17 cellular contexts compared by ENCODE assay signal in the genomic region with DNA sequence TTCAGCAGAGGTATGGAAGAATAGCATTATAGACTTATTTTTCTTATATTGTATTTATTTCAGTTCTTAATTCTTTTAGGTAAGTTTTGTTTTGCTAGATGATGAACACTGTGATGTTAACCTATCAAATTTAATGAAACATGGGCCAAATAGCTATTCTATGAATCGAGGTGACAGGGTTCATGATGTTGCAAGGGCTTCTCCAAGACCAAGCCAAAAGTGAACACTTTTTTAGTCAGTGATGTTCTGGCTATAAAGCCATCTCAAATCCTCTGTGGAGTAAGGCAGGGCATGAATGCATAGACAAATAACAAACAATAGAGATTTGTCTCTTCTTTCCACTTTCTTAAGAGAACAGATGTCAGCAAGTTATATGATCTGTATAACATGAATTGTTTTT. TPM values are rescaled to one million over a fixed set of nuclear protein-coding genes. Genes with fewer than 3 reads are reported as not detected.
DNase-seq lines count a peak whose midpoint lies in the region; ATAC-seq, FAIRE-seq and TF ChIP-seq lines count a peak whose summit lies in the region.
"Had no signal": no experiment of that assay in that cellular context is flagged by ENCODE, and none has a peak within 500 bp of the region (broad histone marks: within the 10 kb centered on the region; RNA-seq: fewer than 3 reads in every experiment).

No MANE protein-coding gene starts in this region.

- H3K36me3 ChIP-seq in cardiac muscle cell (peaks cover 10% of the 10 kb centered on the region), astrocyte (ENCODE audit: insufficient read depth, low read length) (no peaks in the 10 kb centered on the region)

- no peaks in the 10 kb centered on the region for H3K9me3 ChIP-seq in cardiac muscle cell (ENCODE audit: low read depth)
- H3K9me3 ChIP-seq in right cardiac atrium (ENCODE audit: control insufficient read depth, low read length): no peaks in the 10 kb centered on the region
- no peaks in the 10 kb centered on the region for H3K9me3 ChIP-seq in astrocyte (ENCODE audit: insufficient read depth, low read depth, low read length)

- no peak for ATAC-seq in right cardiac atrium
- ATAC-seq in GM21786 (IDR thresholded peaks at IDR 0.05; ENCODE audit: unreplicated experiment): no peak
- no peak for ATAC-seq in HG02938 (IDR thresholded peaks at IDR 0.05; ENCODE audit: unreplicated experiment)

- H3K27ac ChIP-seq in cardiac muscle cell (peak overlapping the region; percentile 20), right cardiac atrium (ENCODE audit: low read length) (no peak overlapping the region), astrocyte (ENCODE audit: low read depth, low read length) (no peak overlapping the region)
- H3K27ac ChIP-seq: C4-2B had no signal

- no peak overlapping the region for H3K4me3 ChIP-seq in cardiac muscle cell
- H3K4me3 ChIP-seq in right cardiac atrium (ENCODE audit: low read length): no peak overlapping the region
- no peak overlapping the region for H3K4me3 ChIP-seq in astrocyte (ENCODE audit: insufficient read depth, low read depth, low read length)
- no peak overlapping the region for H3K4me3 ChIP-seq in fibroblast of pulmonary artery (replicated peaks; ENCODE audit: low read depth, low read length)

- no peaks in the 10 kb centered on the region for H3K4me1 Mint-ChIP-seq in astrocyte (ENCODE audit: low read depth, unreplicated experiment)

- no peak overlapping the region for H3K27ac Mint-ChIP-seq in astrocyte (ENCODE audit: unreplicated experiment)

- no peaks in the 10 kb centered on the region for H3K9me3 Mint-ChIP-seq in astrocyte (ENCODE audit: unreplicated experiment)

- no peaks in the 10 kb centered on the region for H3K4me1 ChIP-seq in cardiac muscle cell (ENCODE audit: low read depth)
- H3K4me1 ChIP-seq in right cardiac atrium (ENCODE audit: control insufficient read depth, insufficient read depth, low read length): no peaks in the 10 kb centered on the region
- H3K4me1 ChIP-seq in astrocyte (ENCODE audit: insufficient read depth, low read length): no peaks in the 10 kb centered on the region

- no peak for TF ChIP-seq CTCF in cardiac muscle cell (IDR thresholded peaks at IDR 0.05; ENCODE audit: low read depth, low read length)
- TF ChIP-seq CTCF in astrocyte (IDR thresholded peaks at IDR 0.05; ENCODE audit: insufficient read depth, low read depth, low read length): no peak
- TF ChIP-seq CTCF in fibroblast of pulmonary artery (IDR thresholded peaks at IDR 0.05; ENCODE audit: low read length, missing control alignments): no peak

- 87% methylated on average over 1 of the region's 1 CpG for WGBS in right cardiac atrium

- no peak overlapping the region for H3K9ac ChIP-seq in astrocyte (ENCODE audit: low read length)

- no peak overlapping the region for H2AFZ ChIP-seq in astrocyte (ENCODE audit: low read depth, low read length)

- DNase-seq in cardiac muscle cell (ENCODE audit: low read depth in 1 of 2, low spot score in 1 of 2): no peak
- no peak for DNase-seq in right cardiac atrium
- DNase-seq in astrocyte (ENCODE audit: low read depth): peak; percentile 0
- DNase-seq in fibroblast of pulmonary artery (ENCODE audit: low read depth): peak; percentile 4
- DNase-seq in stimulated activated CD4-positive, alpha-beta T cell treated with anti-CD3 and anti-CD28 coated beads, Interleukin-4, amount 100 ng/mL, for 1 hour: no peak
- DNase-seq in A172 (ENCODE audit: low spot score): no peak
- DNase-seq: COR-L47, DMS53, GOT3, NCI-H1417 treated with DMSO at 0.1 percent for 48 hours, NCI-H1930, NCI-H446 treated with DMSO at 0.1 percent for 48 hours, RPMI8226 had no signal

- peaks cover 1% of the 10 kb centered on the region for H3K36me3 Mint-ChIP-seq in astrocyte (ENCODE audit: low read depth, unreplicated experiment)

- H3K27me3 ChIP-seq in cardiac muscle cell (no peaks in the 10 kb centered on the region), right cardiac atrium (ENCODE audit: control insufficient read depth, insufficient read depth) (no peaks in the 10 kb centered on the region), astrocyte (ENCODE audit: insufficient read depth, low read length) (no peaks in the 10 kb centered on the region)

- H3K79me2 ChIP-seq in astrocyte (ENCODE audit: insufficient read depth, low read length): no peaks in the 10 kb centered on the region

- H4K20me1 ChIP-seq in astrocyte (ENCODE audit: insufficient read depth, low read length): no peaks in the 10 kb centered on the region

- no peaks in the 10 kb centered on the region for H3K27me3 Mint-ChIP-seq in astrocyte (ENCODE audit: low read depth, unreplicated experiment)

- FAIRE-seq in astrocyte (lab: Jason Lieb, UNC): no peak
- FAIRE-seq: A204.1 had no signal

- no peak overlapping the region for H3K4me2 ChIP-seq in astrocyte (ENCODE audit: low read length)

- intact Hi-C loops in right cardiac atrium (cut with DNase I): no loop called here

- H3K4me3 Mint-ChIP-seq in astrocyte (ENCODE audit: unreplicated experiment): no peak overlapping the region

RNA-seq across cellular contexts. Expression of gene C1orf146, which starts 26.7 kb away (rescaled TPM):
- not detected in 2 replicates for total RNA-seq in cardiac muscle cell
- polyA plus RNA-seq in cardiac muscle cell: not detected in 2 replicates
- not detected for total RNA-seq in right cardiac atrium
- polyA plus RNA-seq in right cardiac atrium: not detected
- not detected in 2 replicates for total RNA-seq in astrocyte
- not detected in 2 replicates for total RNA-seq in A172 (2014; rRNA removed; shearing (Covaris generic))

RNA-seq across cellular contexts. Expression of gene GLMN, which starts 54.4 kb away (rescaled TPM):
- total RNA-seq in cardiac muscle cell (9.7 and 12.4 TPM in 2 replicates), right cardiac atrium (1 to 10 TPM; 6.3 to 6.9 (median 6.6) TPM), astrocyte (13.3 and 13.5 TPM in 2 replicates)
- polyA plus RNA-seq in cardiac muscle cell (26.1 and 26.2 TPM in 2 replicates), right cardiac atrium (6.9 TPM)
- 11.0 and 11.9 TPM in 2 replicates for total RNA-seq in A172 (2014; rRNA removed; shearing (Covaris generic))

RNA-seq across cellular contexts. Expression of gene RPAP2, which starts 54.5 kb away (rescaled TPM):
- 4.2 and 6.3 TPM in 2 replicates for total RNA-seq in cardiac muscle cell
- 24.0 and 27.9 TPM in 2 replicates for polyA plus RNA-seq in cardiac muscle cell
- 10 to 100 TPM; 23.0 to 31.1 (median 27.3) TPM for total RNA-seq in right cardiac atrium
- 9.0 TPM for polyA plus RNA-seq in right cardiac atrium
- total RNA-seq in astrocyte: 23.0 and 23.7 TPM in 2 replicates
- 17.5 and 19.1 TPM in 2 replicates for total RNA-seq in A172 (2014; rRNA removed; shearing (Covaris generic))

Comparison
In these comparisons a context has a peak if more than half of its experiments do, and no peak if none do; other contexts are left out.
1. DNase-seq: peak in astrocyte (single experiment) and fibroblast of pulmonary artery (single experiment); none in cardiac muscle cell (0 of 2), right cardiac atrium (0 of 3), stimulated activated CD4-positive, alpha-beta T cell treated with anti-CD3 and anti-CD28 coated beads, Interleukin-4, amount 100 ng/mL, for 1 hour (single experiment) and A172 (single experiment).